ENCODE assay signal across 8 cellular contexts in genomic region chr7:98802088-98802780, GRCh38.
A peak's percentile ranks its signal among the peaks of the same experiment; 100 is the strongest.
DNase-seq lines count a peak whose midpoint lies in the region; ATAC-seq and TF ChIP-seq lines count a peak whose summit lies in the region.

No MANE protein-coding gene starts in this region.

- no peak for TF ChIP-seq EP300 in gastroesophageal sphincter (IDR thresholded peaks at IDR 0.05)

- H3K27me3 ChIP-seq in HCT116 (ENCODE audit: insufficient read depth, low read length): no peaks in the 10 kb centered on the region
- H3K27me3 ChIP-seq in RWPE2 (ENCODE audit: insufficient read depth, poor library complexity, severe bottlenecking): no peaks in the 10 kb centered on the region
- H3K27me3 ChIP-seq in gastroesophageal sphincter: peaks cover 10% of the 10 kb centered on the region

- peak overlapping the region; percentile 24; the same call in 1 of the 2 replicates for H3K4me2 ChIP-seq in HCT116 (ENCODE audit: low read length)

- H3K9me3 ChIP-seq in HCT116 (ENCODE audit: control insufficient read depth in 1 of 2, insufficient read depth in 1 of 2, low read depth in 1 of 2, low read length in 2 of 2) (no peaks in the 10 kb centered on the region), RWPE2 (ENCODE audit: severe bottlenecking) (no peaks in the 10 kb centered on the region), gastroesophageal sphincter (peaks cover 0 to 35% (median 2%) of the 10 kb centered on the region in 3 donors)

- RAD21 ChIA-PET in HCT116 (lab: Charles Lee; ENCODE audit: low non-redundant PET in 1 of 2, low total read pairs in 2 of 2, uncharacterized antibody in 2 of 2, unreplicated experiment in 2 of 2): no interaction called here

- POLR2A ChIA-PET in HCT116 (lab: Charles Lee): interaction anchor here (0.5 kb wide), 1 partner anchor 402 kb away, joined by 4 read pairs; the partner anchor contains the start of gene BAIAP2L1

- H2AFZ ChIP-seq in HCT116 (ENCODE audit: low read depth, low read length, poor library complexity, severe bottlenecking): no peak overlapping the region

- no peak for TF ChIP-seq RAD21 in HCT116 (IDR thresholded peaks at IDR 0.05; ENCODE audit: low read depth)

- 0% methylated on average over 1 of the region's 7 CpGs for WGBS in gastroesophageal sphincter (ENCODE audit: low coverage in 1 of 2), 2 donors

- H3K36me3 ChIP-seq in HCT116 (ENCODE audit: control insufficient read depth in 1 of 2, insufficient read depth in 2 of 2, low read length in 2 of 2) (no peaks in the 10 kb centered on the region), RWPE2 (ENCODE audit: low read depth) (no peaks in the 10 kb centered on the region), gastroesophageal sphincter (no peaks in the 10 kb centered on the region)

- H3K9me2 ChIP-seq in HCT116 (ENCODE audit: insufficient read depth): no peaks in the 10 kb centered on the region

- BruUV-seq in HCT116 (replicated peaks; lab: Mats Ljungman, UMichigan): no TSS peak

- TF ChIP-seq POLR2A in HCT116 (IDR thresholded peaks at IDR 0.05; ENCODE audit: borderline replicate concordance, extremely low read depth, insufficient read depth, insufficient read length) (no peak), gastroesophageal sphincter (IDR thresholded peaks at IDR 0.05) (no peak)

- no peaks in the 10 kb centered on the region for H4K20me1 ChIP-seq in HCT116 (ENCODE audit: insufficient read depth)

- H3K4me3 ChIP-seq in HCT116 (replicated peaks in 1 of 2; ENCODE audit: low read depth in 1 of 2, low read length in 2 of 2): no peak overlapping the region
- no peak overlapping the region for H3K4me3 ChIP-seq in RWPE2 (ENCODE audit: severe bottlenecking)
- no peak overlapping the region for H3K4me3 ChIP-seq in gastroesophageal sphincter

- H3K27me3 Mint-ChIP-seq in activated naive CD4-positive, alpha-beta T cell treated with anti-CD3 and anti-CD28 coated beads for 36 hours (ENCODE audit: low read depth): peaks cover 14% of the 10 kb centered on the region
- H3K27me3 Mint-ChIP-seq in activated naive CD4-positive, alpha-beta T cell treated with anti-CD3 and anti-CD28 coated beads, Interleukin-2, amount 10 ng/mL, durations not matched to agents 7 days and 5 days: peaks cover 4% of the 10 kb centered on the region

- H3K79me2 ChIP-seq in HCT116 (ENCODE audit: insufficient read depth, low read length): no peaks in the 10 kb centered on the region

- no peaks in the 10 kb centered on the region for H3K36me3 Mint-ChIP-seq in activated naive CD4-positive, alpha-beta T cell treated with anti-CD3 and anti-CD28 coated beads for 36 hours (ENCODE audit: low read depth)
- H3K36me3 Mint-ChIP-seq in activated naive CD4-positive, alpha-beta T cell treated with anti-CD3 and anti-CD28 coated beads, Interleukin-2, amount 10 ng/mL, durations not matched to agents 7 days and 5 days: no peaks in the 10 kb centered on the region

- H3K4me3 Mint-ChIP-seq in activated naive CD4-positive, alpha-beta T cell treated with anti-CD3 and anti-CD28 coated beads for 36 hours: no peak overlapping the region
- H3K4me3 Mint-ChIP-seq in activated naive CD4-positive, alpha-beta T cell treated with anti-CD3 and anti-CD28 coated beads, Interleukin-2, amount 10 ng/mL, durations not matched to agents 7 days and 5 days: no peak overlapping the region

- H3K27ac ChIP-seq in HCT116 (ENCODE audit: low read depth, low read length): no peak overlapping the region
- H3K27ac ChIP-seq in RWPE2 (ENCODE audit: poor library complexity, severe bottlenecking): no peak overlapping the region
- no peak overlapping the region for H3K27ac ChIP-seq in gastroesophageal sphincter

- no peak for TF ChIP-seq CTCF in HCT116 (IDR thresholded peaks at IDR 0.05 in 2 of 3, conservative IDR thresholded peaks at IDR 0.05 in 1 of 3; ENCODE audit: borderline replicate concordance in 1 of 3, insufficient read depth in 1 of 3, low read depth in 2 of 3, low read length in 2 of 3)
- no peak for TF ChIP-seq CTCF in RWPE2 (IDR thresholded peaks at IDR 0.05; ENCODE audit: poor library complexity, severe bottlenecking)
- no peak for TF ChIP-seq CTCF in gastroesophageal sphincter (IDR thresholded peaks at IDR 0.05)

- ATAC-seq in HCT116 (peak; percentile 67), RWPE2 (ENCODE audit: low read depth) (peak; percentile 59), gastroesophageal sphincter (peak; percentile 43)

- peak; percentile 54 for DNase-seq in activated naive CD4-positive, alpha-beta T cell treated with anti-CD3 and anti-CD28 coated beads for 36 hours
- DNase-seq in activated naive CD4-positive, alpha-beta T cell (lab: John Stamatoyannopoulos, UW): no peak
- DNase-seq in HCT116 (ENCODE audit: low read depth, low spot score): peak; percentile 55
- DNase-seq in LoVo (ENCODE audit: low spot score): peak; percentile 56
- DNase-seq in RWPE2 (ENCODE audit: low spot score): no peak
- peak; percentile 8 to 11 for DNase-seq in stimulated activated CD4-positive, alpha-beta T cell treated with anti-CD3 and anti-CD28 coated beads, Interleukin-4, amount 100 ng/mL, for 4 hours
- DNase-seq in activated naive CD4-positive, alpha-beta T cell treated with anti-CD3 and anti-CD28 coated beads, Interleukin-2, amount 10 ng/mL, durations not matched to agents 7 days and 5 days: no peak

- H3K9ac ChIP-seq in HCT116 (ENCODE audit: low read length): no peak overlapping the region

- H3K9me3 Mint-ChIP-seq in activated naive CD4-positive, alpha-beta T cell treated with anti-CD3 and anti-CD28 coated beads for 36 hours: peaks cover 15% of the 10 kb centered on the region
- peaks cover 12% of the 10 kb centered on the region for H3K9me3 Mint-ChIP-seq in activated naive CD4-positive, alpha-beta T cell treated with anti-CD3 and anti-CD28 coated beads, Interleukin-2, amount 10 ng/mL, durations not matched to agents 7 days and 5 days

- no peak overlapping the region for H3K27ac Mint-ChIP-seq in activated naive CD4-positive, alpha-beta T cell treated with anti-CD3 and anti-CD28 coated beads for 36 hours
- no peak overlapping the region for H3K27ac Mint-ChIP-seq in activated naive CD4-positive, alpha-beta T cell treated with anti-CD3 and anti-CD28 coated beads, Interleukin-2, amount 10 ng/mL, durations not matched to agents 7 days and 5 days

- intact Hi-C loops in activated naive CD4-positive, alpha-beta T cell treated with anti-CD3 and anti-CD28 coated beads for 36 hours (cut with micrococcal nuclease): no loop called here
- intact Hi-C loops in HCT116 (cut with micrococcal nuclease): no loop called here

- peaks cover 3% of the 10 kb centered on the region for H3K4me1 Mint-ChIP-seq in activated naive CD4-positive, alpha-beta T cell treated with anti-CD3 and anti-CD28 coated beads for 36 hours (ENCODE audit: low read depth)
- no peaks in the 10 kb centered on the region for H3K4me1 Mint-ChIP-seq in activated naive CD4-positive, alpha-beta T cell treated with anti-CD3 and anti-CD28 coated beads, Interleukin-2, amount 10 ng/mL, durations not matched to agents 7 days and 5 days

- CTCF ChIA-PET in activated naive CD4-positive, alpha-beta T cell treated with anti-CD3 and anti-CD28 coated beads for 36 hours (lab: Charles Lee): no interaction called here
- CTCF ChIA-PET in HCT116 (lab: Charles Lee): interaction anchor here (1.2 kb wide), 1 partner anchor 56 kb away, joined by 3 read pairs; no protein-coding TSS in a partner anchor
- CTCF ChIA-PET in activated naive CD4-positive, alpha-beta T cell treated with anti-CD3 and anti-CD28 coated beads, Interleukin-2, amount 10 ng/mL, durations not matched to agents 7 days and 5 days (lab: Charles Lee): no interaction called here

- H3K4me1 ChIP-seq in HCT116 (ENCODE audit: control insufficient read depth in 1 of 2, insufficient read depth in 2 of 2, low read length in 2 of 2) (peaks cover 9 to 17% of the 10 kb centered on the region in 2 experiments; a peak in 3 of 4 replicates), RWPE2 (ENCODE audit: insufficient read depth, poor library complexity, severe bottlenecking) (no peaks in the 10 kb centered on the region), gastroesophageal sphincter (no peaks in the 10 kb centered on the region)

TF ChIP-seq in HCT116, 20 proteins besides CTCF, POLR2A, EP300 and RAD21:
- no peak for TF ChIP-seq REST (IDR thresholded peaks at IDR 0.05; ENCODE audit: low read depth)
- TF ChIP-seq EGR1 (IDR thresholded peaks at IDR 0.05; ENCODE audit: low read depth): peak; percentile 24; the same call in 1 of the 2 replicates
- no peak for TF ChIP-seq ELF1 (IDR thresholded peaks at IDR 0.05; ENCODE audit: borderline replicate concordance, low read depth)
- no peak for TF ChIP-seq CEBPB (IDR thresholded peaks at IDR 0.05; ENCODE audit: low read depth)
- peak; percentile 17; the same call in 1 of the 2 replicates for TF ChIP-seq SP1 (IDR thresholded peaks at IDR 0.05; ENCODE audit: low read depth)
- no peak for TF ChIP-seq EZH2 (IDR thresholded peaks at IDR 0.05)
- TF ChIP-seq FOSL1 (IDR thresholded peaks at IDR 0.05; ENCODE audit: low read depth): no peak
- no peak for TF ChIP-seq YY1 (IDR thresholded peaks at IDR 0.05; ENCODE audit: extremely low read depth, insufficient replicate concordance, low read depth, low read length)
- no peak for TF ChIP-seq SRF (IDR thresholded peaks at IDR 0.05; ENCODE audit: low read depth)

Comparison
In these comparisons a context has a peak if more than half of its experiments do, and no peak if none do; other contexts are left out.
1. DNase-seq: peak in activated naive CD4-positive, alpha-beta T cell treated with anti-CD3 and anti-CD28 coated beads for 36 hours (single experiment), HCT116 (single experiment), LoVo (single experiment) and stimulated activated CD4-positive, alpha-beta T cell treated with anti-CD3 and anti-CD28 coated beads, Interleukin-4, amount 100 ng/mL, for 4 hours (2 of 2); none in activated naive CD4-positive, alpha-beta T cell (0 of 4), RWPE2 (single experiment) and activated naive CD4-positive, alpha-beta T cell treated with anti-CD3 and anti-CD28 coated beads, Interleukin-2, amount 10 ng/mL, durations not matched to agents 7 days and 5 days (single experiment).
2. Peak in every context shown above with its lines, with median percentiles within 50 percentile points of each other: ATAC-seq.